In genomic region chr22:22942511-22943329, GRCh38 we compare ENCODE assay signal across 9 cellular contexts. TPM values are rescaled to one million over a fixed set of nuclear protein-coding genes. Genes with fewer than 3 reads are reported as not detected.
DNase-seq lines count a peak whose midpoint lies in the region; ATAC-seq and TF ChIP-seq lines count a peak whose summit lies in the region.
"Had no signal": no experiment of that assay in that cellular context is flagged by ENCODE, and none has a peak within 500 bp of the region (broad histone marks: within the 10 kb centered on the region; RNA-seq: fewer than 3 reads in every experiment).

No MANE protein-coding gene starts in this region.

- peak overlapping the region; percentile 82 for H3K9ac ChIP-seq in SU-DHL-6 (ENCODE audit: low read length)

- H3K27ac ChIP-seq in DOHH2 (ENCODE audit: low read depth, low read length), result peak overlapping the region; percentile 98
- peak overlapping the region; percentile 98 for H3K27ac ChIP-seq in SU-DHL-6 (ENCODE audit: low read depth, low read length)
- H3K27ac ChIP-seq in hepatocyte, result no peak overlapping the region
- H3K27ac ChIP-seq: breast epithelium had no signal

- no peaks in the 10 kb centered on the region for H3K36me3 Mint-ChIP-seq in activated naive CD8-positive, alpha-beta T cell treated with anti-CD3 and anti-CD28 coated beads, Interleukin-2, amount 50 U/mL, for 24 hours (ENCODE audit: low read depth)

- H2AFZ ChIP-seq in SU-DHL-6 (ENCODE audit: low read depth, low read length, severe bottlenecking) (no peak overlapping the region), hepatocyte (no peak overlapping the region)

- H3K9me3 ChIP-seq in DOHH2 (ENCODE audit: control insufficient read depth, insufficient read depth, low read length) (no peaks in the 10 kb centered on the region), SU-DHL-6 (ENCODE audit: insufficient read depth, low read length) (no peaks in the 10 kb centered on the region), hepatocyte (ENCODE audit: low read depth) (no peaks in the 10 kb centered on the region)
- H3K9me3 ChIP-seq: breast epithelium had no signal

- peak overlapping the region; percentile 66 for H3K4me2 ChIP-seq in DOHH2 (ENCODE audit: low read length)
- H3K4me2 ChIP-seq in SU-DHL-6 (ENCODE audit: low read depth, low read length, poor library complexity, severe bottlenecking), result peak overlapping the region; percentile 58
- H3K4me2 ChIP-seq in hepatocyte, result no peak overlapping the region

- H3K4me3 ChIP-seq in DOHH2 (ENCODE audit: low read length), result peak overlapping the region; percentile 55
- no peak overlapping the region for H3K4me3 ChIP-seq in SU-DHL-6 (ENCODE audit: insufficient read depth, low read length, poor library complexity, severe bottlenecking)
- no peak overlapping the region for H3K4me3 ChIP-seq in hepatocyte
- H3K4me3 ChIP-seq: breast epithelium had no signal

- H3K4me1 Mint-ChIP-seq in activated naive CD8-positive, alpha-beta T cell treated with anti-CD3 and anti-CD28 coated beads, Interleukin-2, amount 50 U/mL, for 24 hours, result peaks cover 16% of the 10 kb centered on the region

- peak; percentile 65 for ATAC-seq in activated naive CD8-positive, alpha-beta T cell treated with anti-CD3 and anti-CD28 coated beads, Interleukin-2, amount 50 U/mL, for 24 hours
- ATAC-seq in GM21737 (IDR thresholded peaks at IDR 0.05; ENCODE audit: unreplicated experiment) (no peak), GM21717 (IDR thresholded peaks at IDR 0.05; ENCODE audit: unreplicated experiment) (no peak)

- H3K4me1 ChIP-seq in DOHH2 (ENCODE audit: control insufficient read depth, low read length) (peaks cover 100% of the 10 kb centered on the region), hepatocyte (ENCODE audit: insufficient read depth) (no peaks in the 10 kb centered on the region)
- H3K4me1 ChIP-seq: breast epithelium had no signal

- H3K27me3 Mint-ChIP-seq in activated naive CD8-positive, alpha-beta T cell treated with anti-CD3 and anti-CD28 coated beads, Interleukin-2, amount 50 U/mL, for 24 hours, result peaks cover 7% of the 10 kb centered on the region

- 54% methylated on average over 12 of the region's 12 CpGs for WGBS in hepatocyte (ENCODE audit: low lambda C conversion rate, missing lambda C conversion rate)

- H3K9me2 ChIP-seq in DOHH2 (replicated peaks; ENCODE audit: control insufficient read depth, low read length) (no peaks in the 10 kb centered on the region), SU-DHL-6 (replicated peaks; ENCODE audit: insufficient read depth, low read length) (no peaks in the 10 kb centered on the region), hepatocyte (replicated peaks; ENCODE audit: insufficient read depth) (no peaks in the 10 kb centered on the region)

- H3K27ac Mint-ChIP-seq in activated naive CD8-positive, alpha-beta T cell treated with anti-CD3 and anti-CD28 coated beads, Interleukin-2, amount 50 U/mL, for 24 hours, result no peak overlapping the region

- no peaks in the 10 kb centered on the region for H3K9me3 Mint-ChIP-seq in activated naive CD8-positive, alpha-beta T cell treated with anti-CD3 and anti-CD28 coated beads, Interleukin-2, amount 50 U/mL, for 24 hours

- H3F3A ChIP-seq in DOHH2 (ENCODE audit: control insufficient read depth, insufficient read depth) (peaks cover 35% of the 10 kb centered on the region), SU-DHL-6 (ENCODE audit: insufficient read depth) (peaks cover 64% of the 10 kb centered on the region)

- no peaks in the 10 kb centered on the region for H4K20me1 ChIP-seq in DOHH2 (ENCODE audit: control insufficient read depth, insufficient read depth, low read depth, low read length)
- no peaks in the 10 kb centered on the region for H4K20me1 ChIP-seq in SU-DHL-6 (ENCODE audit: low read depth, low read length)
- H4K20me1 ChIP-seq in hepatocyte (ENCODE audit: insufficient read depth, poor library complexity, severe bottlenecking), result no peaks in the 10 kb centered on the region

- DNase-seq in LHCN-M2 (ENCODE audit: low read depth) (peak; percentile 45), hepatocyte (ENCODE audit: low spot score) (peak; percentile 84)
- DNase-seq in activated naive CD8-positive, alpha-beta T cell treated with anti-CD3 and anti-CD28 coated beads, Interleukin-2, amount 50 U/mL, for 24 hours, result peak; percentile 82
- peak; percentile 67 for DNase-seq in stimulated activated CD4-positive, alpha-beta T cell treated with anti-CD3 and anti-CD28 coated beads, Interleukin-12 subunit alpha, Interleukin-12 subunit beta, amount 100 ng/mL, for 4 hours

- H3K4me3 Mint-ChIP-seq in activated naive CD8-positive, alpha-beta T cell treated with anti-CD3 and anti-CD28 coated beads, Interleukin-2, amount 50 U/mL, for 24 hours, result peak overlapping the region; percentile 1

- peaks cover 21% of the 10 kb centered on the region for H3K79me2 ChIP-seq in DOHH2 (ENCODE audit: control insufficient read depth, low read length)
- H3K79me2 ChIP-seq in SU-DHL-6 (ENCODE audit: insufficient read depth, low read length), result peaks cover 32% of the 10 kb centered on the region
- H3K79me2 ChIP-seq in hepatocyte, result no peaks in the 10 kb centered on the region

- peaks cover 9% of the 10 kb centered on the region; the same call in 1 of the 2 replicates for H3K36me3 ChIP-seq in DOHH2 (ENCODE audit: control insufficient read depth, low read length)
- H3K36me3 ChIP-seq in SU-DHL-6 (ENCODE audit: low read length), result no peaks in the 10 kb centered on the region
- H3K36me3 ChIP-seq in hepatocyte (replicated peaks; ENCODE audit: insufficient read depth, low read depth), result no peaks in the 10 kb centered on the region
- H3K36me3 ChIP-seq: breast epithelium had no signal

- H3K27me3 ChIP-seq in DOHH2 (ENCODE audit: control insufficient read depth, low read length) (no peaks in the 10 kb centered on the region), SU-DHL-6 (ENCODE audit: low read length) (no peaks in the 10 kb centered on the region), hepatocyte (no peaks in the 10 kb centered on the region)

- TF ChIP-seq CTCF in DOHH2 (IDR thresholded peaks at IDR 0.05; ENCODE audit: low read depth, low read length, poor library complexity, severe bottlenecking) (peak; percentile 98), SU-DHL-6 (IDR thresholded peaks at IDR 0.05; ENCODE audit: insufficient read depth, low read length, poor library complexity, severe bottlenecking) (peak; percentile 88), hepatocyte (IDR thresholded peaks at IDR 0.05; ENCODE audit: poor library complexity) (peak; percentile 73)

RNA-seq across cellular contexts. Expression of gene IGLL5, which starts 55.1 kb away (rescaled TPM):
- not detected in 2 replicates for total RNA-seq in LHCN-M2 (2014; rRNA removed)
- polyA plus RNA-seq in LHCN-M2 (2012), result not detected
- total RNA-seq in hepatocyte, result not detected in 2 replicates
- polyA plus RNA-seq in hepatocyte, result not detected in 2 replicates
